In the genomic region with DNA sequence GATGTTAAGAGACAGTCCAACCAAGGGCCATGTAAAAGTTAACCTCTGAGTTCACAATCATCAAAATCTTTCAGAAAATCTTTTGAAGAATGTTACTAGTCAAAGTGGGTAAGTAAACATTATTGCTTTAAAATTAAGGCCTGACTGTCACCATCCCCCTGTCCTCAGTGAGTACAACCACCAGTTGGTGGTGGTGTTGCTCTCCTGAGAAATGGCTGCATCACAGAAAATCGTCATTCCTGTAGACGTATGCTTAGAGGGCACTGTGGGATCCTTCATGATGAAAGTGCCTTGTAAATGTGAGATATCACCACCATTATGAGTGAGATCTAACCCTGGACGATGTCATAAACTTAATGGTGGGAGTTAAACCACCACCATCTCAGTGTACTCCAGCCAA, we compare ENCODE assay signal across 16 cellular contexts.
A peak's percentile ranks its signal among the peaks of the same experiment; 100 is the strongest.
DNase-seq lines count a peak whose midpoint lies in the region; ATAC-seq and TF ChIP-seq lines count a peak whose summit lies in the region.
"Had no signal": no experiment of that assay in that cellular context is flagged by ENCODE, and none has a peak within 500 bp of the region (broad histone marks: within the 10 kb centered on the region; RNA-seq: fewer than 3 reads in every experiment).

No MANE protein-coding gene starts in this region.

- H3K4me3 ChIP-seq in LNCaP clone FGC (ENCODE audit: low read depth, low read length) (no peak overlapping the region), retinal pigment epithelial cell (ENCODE audit: low read length) (no peak overlapping the region), dorsolateral prefrontal cortex (no peak overlapping the region)
- H3K4me3 ChIP-seq: gastrocnemius medialis had no signal

- H3K27ac ChIP-seq in VCaP (no peak overlapping the region), dorsolateral prefrontal cortex (no peak overlapping the region)
- H3K27ac ChIP-seq: brain microvascular endothelial cell, gastrocnemius medialis had no signal

- ATAC-seq in HG03354 (IDR thresholded peaks at IDR 0.05; ENCODE audit: poor library complexity, severe bottlenecking, unreplicated experiment) = no peak
- ATAC-seq: activated CD8-positive, alpha-beta T cell treated with anti-CD3 and anti-CD28 coated beads, Interleukin-2, amount 10 ng/mL, durations not matched to agents 7 days and 5 days; gastrocnemius medialis had no signal

- peak; percentile 7 for DNase-seq in DMS53 (lab: John Stamatoyannopoulos, UW)
- DNase-seq in DMS53 treated with DMSO at 0.1 percent for 48 hours (lab: John Stamatoyannopoulos, UW; ENCODE audit: unreplicated experiment) = no peak
- DNase-seq in LNCaP clone FGC (ENCODE audit: low read depth) = no peak
- DNase-seq in retinal pigment epithelial cell (ENCODE audit: low read depth) = no peak
- no peak for DNase-seq in HCEC 1CT
- DNase-seq in dorsolateral prefrontal cortex = no peak
- DNase-seq: activated CD8-positive, alpha-beta T cell treated with anti-CD3 and anti-CD28 coated beads, Interleukin-2, amount 10 ng/mL, durations not matched to agents 7 days and 5 days; activated T-cell treated with anti-CD3 and anti-CD28 coated beads, Interleukin-2, amount 50 U/mL, for 48 hours; brain microvascular endothelial cell; gastrocnemius medialis; immature natural killer cell; NCI-H2107; NCI-H526 treated with DMSO at 0.1 percent for 48 hours; T-helper 1 cell had no signal

- intact Hi-C loops in dorsolateral prefrontal cortex (cut with DNase I) = no loop called here

- TF ChIP-seq CTCF in LNCaP clone FGC (IDR thresholded peaks at IDR 0.05; ENCODE audit: control insufficient read depth, extremely low read depth, insufficient read depth) (peak; percentile 33), VCaP (conservative IDR thresholded peaks at IDR 0.05) (peak; percentile 45), retinal pigment epithelial cell (conservative IDR thresholded peaks at IDR 0.05; ENCODE audit: low read depth, low read length) (peak; percentile 14), dorsolateral prefrontal cortex (IDR thresholded peaks at IDR 0.05 in 54 of 56, conservative IDR thresholded peaks at IDR 0.05 in 2 of 56; ENCODE audit: low read depth in 1 of 56, partially characterized antibody in 56 of 56) (peak in 5 of 56 donors; percentile 9 to 37 (median 17))

- no peaks in the 10 kb centered on the region for H3K27me3 ChIP-seq in dorsolateral prefrontal cortex
- H3K27me3 ChIP-seq: brain microvascular endothelial cell, gastrocnemius medialis had no signal
